Comparison of ENCODE assay signal across 1 cellular context in genomic region chr14:75549169-75549568, GRCh38.
TF ChIP-seq lines count a peak whose summit lies in the region.

No MANE protein-coding gene starts in this region.

TF ChIP-seq in GM12878, 131 proteins besides CTCF, POLR2A, EP300 and RAD21 (continued from another document and continues in another):
- TF ChIP-seq PRDM15 (CRISPR knock-in tag; IDR thresholded peaks at IDR 0.05): no peak
- TF ChIP-seq IRF4 (IDR thresholded peaks at IDR 0.05; ENCODE audit: low read depth, low read length): 0 out of 2 replicates have a peak, but pooled peaks have one; percentile 28
- peak; percentile 77 for TF ChIP-seq RELA (IDR thresholded peaks at IDR 0.05; ENCODE audit: borderline replicate concordance, partially characterized antibody)
- TF ChIP-seq CHD4 (IDR thresholded peaks at IDR 0.05): no peak
- TF ChIP-seq SUPT20H (IDR thresholded peaks at IDR 0.05; ENCODE audit: borderline replicate concordance, control insufficient read depth, low read depth, low read length): no peak
- TF ChIP-seq IKZF2 (IDR thresholded peaks at IDR 0.05): peak; percentile 63 to 68; a peak in 3 of 4 replicates
- peak; percentile 30; the same call in 1 of the 2 replicates for TF ChIP-seq YY1 (IDR thresholded peaks at IDR 0.05; ENCODE audit: low read depth, low read length)
- TF ChIP-seq NR2C2 (IDR thresholded peaks at IDR 0.05; ENCODE audit: borderline replicate concordance, control insufficient read depth, insufficient read length, low read depth): no peak
- TF ChIP-seq USF1 (IDR thresholded peaks at IDR 0.05; ENCODE audit: borderline replicate concordance, extremely low read length, insufficient read depth, low read depth, low read length): peak; percentile 54
- no peak for TF ChIP-seq TCF3 (IDR thresholded peaks at IDR 0.05; ENCODE audit: borderline replicate concordance, insufficient read depth, low read depth, low read length)
- TF ChIP-seq, protein P1, sequence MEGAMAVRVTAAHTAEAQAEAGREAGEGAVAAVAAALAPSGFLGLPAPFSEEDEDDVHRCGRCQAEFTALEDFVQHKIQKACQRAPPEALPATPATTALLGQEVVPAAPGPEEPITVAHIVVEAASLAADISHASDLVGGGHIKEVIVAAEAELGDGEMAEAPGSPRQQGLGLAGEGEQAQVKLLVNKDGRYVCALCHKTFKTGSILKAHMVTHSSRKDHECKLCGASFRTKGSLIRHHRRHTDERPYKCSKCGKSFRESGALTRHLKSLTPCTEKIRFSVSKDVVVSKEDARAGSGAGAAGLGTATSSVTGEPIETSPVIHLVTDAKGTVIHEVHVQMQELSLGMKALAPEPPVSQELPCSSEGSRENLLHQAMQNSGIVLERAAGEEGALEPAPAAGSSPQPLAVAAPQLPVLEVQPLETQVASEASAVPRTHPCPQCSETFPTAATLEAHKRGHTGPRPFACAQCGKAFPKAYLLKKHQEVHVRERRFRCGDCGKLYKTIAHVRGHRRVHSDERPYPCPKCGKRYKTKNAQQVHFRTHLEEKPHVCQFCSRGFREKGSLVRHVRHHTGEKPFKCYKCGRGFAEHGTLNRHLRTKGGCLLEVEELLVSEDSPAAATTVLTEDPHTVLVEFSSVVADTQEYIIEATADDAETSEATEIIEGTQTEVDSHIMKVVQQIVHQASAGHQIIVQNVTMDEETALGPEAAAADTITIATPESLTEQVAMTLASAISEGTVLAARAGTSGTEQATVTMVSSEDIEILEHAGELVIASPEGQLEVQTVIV (IDR thresholded peaks at IDR 0.05; ENCODE audit: borderline replicate concordance, partially characterized antibody): no peak
- TF ChIP-seq ZSCAN29 (IDR thresholded peaks at IDR 0.05): no peak
- TF ChIP-seq RFX5 (IDR thresholded peaks at IDR 0.05; ENCODE audit: low read depth, low read length): no peak
- no peak for TF ChIP-seq WRNIP1 (IDR thresholded peaks at IDR 0.05; ENCODE audit: borderline replicate concordance, low read depth, low read length)
- TF ChIP-seq BCL11A (IDR thresholded peaks at IDR 0.05; ENCODE audit: low read depth, low read length): no peak
- no peak for TF ChIP-seq MYB (IDR thresholded peaks at IDR 0.05; ENCODE audit: borderline replicate concordance, low read depth, low read length)
- TF ChIP-seq SREBF1 (IDR thresholded peaks at IDR 0.05; ENCODE audit: low read length): no peak
- TF ChIP-seq BACH1 (IDR thresholded peaks at IDR 0.05; ENCODE audit: borderline replicate concordance): no peak
- TF ChIP-seq RUNX3 (IDR thresholded peaks at IDR 0.05; ENCODE audit: low read length): peak; percentile 63; the same call in 1 of the 2 replicates
- no peak for TF ChIP-seq E2F4 (IDR thresholded peaks at IDR 0.05; ENCODE audit: low read depth, low read length)
- no peak for TF ChIP-seq MLLT1 (IDR thresholded peaks at IDR 0.05)
- no peak for TF ChIP-seq POLR2AphosphoS2 (IDR thresholded peaks at IDR 0.05; ENCODE audit: low read depth, low read length)
- TF ChIP-seq ESRRA (IDR thresholded peaks at IDR 0.05; ENCODE audit: low read length): no peak
- no peak for TF ChIP-seq JUND (IDR thresholded peaks at IDR 0.05; ENCODE audit: low read depth, low read length)
- TF ChIP-seq BRCA1 (IDR thresholded peaks at IDR 0.05; ENCODE audit: low read depth, low read length): no peak
- no peak for TF ChIP-seq DPF2 (IDR thresholded peaks at IDR 0.05)
- TF ChIP-seq SIX5 (IDR thresholded peaks at IDR 0.05; ENCODE audit: low read depth, low read length, severe bottlenecking): no peak
- TF ChIP-seq JUNB (IDR thresholded peaks at IDR 0.05): peak; percentile 34; the same call in 1 of the 2 replicates
- TF ChIP-seq ZNF274 (IDR thresholded peaks at IDR 0.05; ENCODE audit: insufficient read depth, insufficient read length): no peak
- no peak for TF ChIP-seq REST (IDR thresholded peaks at IDR 0.05; ENCODE audit: low read depth, low read length)
- no peak; the same call in 1 of the 2 replicates for TF ChIP-seq SIN3A (IDR thresholded peaks at IDR 0.05; ENCODE audit: low read depth, low read length)
- TF ChIP-seq HDAC6 (IDR thresholded peaks at IDR 0.05; ENCODE audit: unreplicated experiment): no peak
- no peak for TF ChIP-seq FOXK2 (IDR thresholded peaks at IDR 0.05)
- TF ChIP-seq STAT1 (conservative IDR thresholded peaks at IDR 0.05): no peak
- no peak for TF ChIP-seq ZNF384 (IDR thresholded peaks at IDR 0.05; ENCODE audit: borderline replicate concordance, low read depth, low read length)
- no peak for TF ChIP-seq FOS (IDR thresholded peaks at IDR 0.05; ENCODE audit: borderline replicate concordance, extremely low read depth, insufficient read length)
- no peak for TF ChIP-seq RBBP5 (conservative IDR thresholded peaks at IDR 0.05)
- no peak for TF ChIP-seq BCL3 (IDR thresholded peaks at IDR 0.05; ENCODE audit: borderline replicate concordance, insufficient read depth, low read depth, low read length, poor library complexity, severe bottlenecking)
- TF ChIP-seq TCF7 (IDR thresholded peaks at IDR 0.05; ENCODE audit: borderline replicate concordance): no peak
- peak; percentile 70; the same call in 1 of the 2 replicates for TF ChIP-seq NFIC (IDR thresholded peaks at IDR 0.05; ENCODE audit: low read depth, low read length)
- 0 out of 2 replicates have a peak, but pooled peaks have one; percentile 16 for TF ChIP-seq NBN (IDR thresholded peaks at IDR 0.05)
- peak; percentile 66; the same call in 1 of the 2 replicates for TF ChIP-seq RELB (IDR thresholded peaks at IDR 0.05; ENCODE audit: low read depth)
- TF ChIP-seq NR2F1 (conservative IDR thresholded peaks at IDR 0.05): no peak
